ENCODE assay signal across 7 cellular contexts in the genomic region with DNA sequence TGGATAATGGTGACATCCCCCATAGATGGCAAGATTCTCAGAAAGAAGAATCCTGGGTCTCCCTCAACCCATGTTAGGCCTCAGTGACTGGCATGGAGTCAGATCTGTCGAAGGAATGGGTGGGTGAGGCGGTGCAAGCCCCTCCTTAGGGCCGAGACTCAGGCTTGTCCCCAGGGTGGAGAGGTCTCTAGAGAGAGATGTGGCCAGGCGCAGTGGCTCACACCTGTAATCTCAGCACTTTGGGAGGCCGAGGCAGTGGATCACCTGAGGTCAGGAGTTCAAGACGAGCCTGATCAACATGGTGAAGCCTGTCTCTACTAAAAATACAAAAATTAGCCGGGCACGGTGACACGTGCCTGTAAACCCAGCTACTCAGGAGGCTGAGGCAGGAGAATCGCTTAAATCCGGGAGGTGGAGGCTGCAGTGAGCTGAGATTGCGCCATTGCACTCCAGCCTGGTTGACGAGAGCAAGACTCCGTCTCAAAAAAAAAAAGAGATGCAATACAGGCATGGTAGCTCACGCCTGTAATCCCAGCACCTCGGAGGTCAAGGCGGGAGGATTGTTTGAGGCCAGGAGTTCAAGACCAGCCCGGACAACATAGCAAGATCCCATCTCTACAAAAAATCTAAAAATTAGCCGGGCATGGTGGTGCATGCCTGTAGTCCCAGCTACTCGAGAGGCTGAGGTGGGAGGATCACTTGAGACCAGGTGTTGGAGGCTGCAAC. TPM values are rescaled to one million over a fixed set of nuclear protein-coding genes. Genes with fewer than 3 reads are reported as not detected.
DNase-seq lines count a peak whose midpoint lies in the region; ATAC-seq and TF ChIP-seq lines count a peak whose summit lies in the region.
"Not testable (repeated sequence)": the region's sequence is repeated elsewhere in the genome, so short reads cannot be mapped to it uniquely, and the experiment has no call there.

No MANE protein-coding gene starts in this region.

- peak overlapping the region in 7 of 11 experiments; percentile 3 to 51 (median 34); a peak in 11 of 22 replicates for H3K4me2 ChIP-seq in BLaER1 treated with 17β-estradiol and CSF1 and Interleukin-3, amounts not matched to agents 10 nM and 100 nM

- CTCF ChIA-PET in WTC11 (lab: Charles Lee) = interaction anchor here (0.7 to 1.9 kb wide), 6 partner anchors 13 to 592 kb away, joined by 3 to 8 read pairs (median 4); no protein-coding TSS in a partner anchor

- H3K4me1 ChIP-seq in BLaER1 treated with 17β-estradiol and CSF1 and Interleukin-3, amounts not matched to agents 10 nM and 100 nM = peaks cover 9 to 26% (median 22%) of the 10 kb centered on the region in 10 experiments; a peak in 19 of 20 replicates
- H3K4me1 ChIP-seq in HUES64 (ENCODE audit: insufficient read depth, low read length) = peaks cover 19% of the 10 kb centered on the region

- WGBS in HUES64 = 96% methylated on average over 20 of the region's 20 CpGs

- not testable (repeated sequence) for H3K4me3 Mint-ChIP-seq in WTC11; dendritic cell treated with granulocyte-macrophage colony-stimulating factor and Interleukin-4, amounts not matched to agents 40 ng/mL and 50 ng/mL, for 4 days; nephron

- POLR2A ChIA-PET in WTC11 (lab: Charles Lee) = interaction anchor here (1.1 kb wide), 1 partner anchor 480 kb away, joined by 3 read pairs; no protein-coding TSS in a partner anchor

- intact Hi-C loops in dendritic cell treated with granulocyte-macrophage colony-stimulating factor and Interleukin-4, amounts not matched to agents 40 ng/mL and 50 ng/mL, for 4 days (cut with micrococcal nuclease); cardiac septum (cut with DNase I): not testable (repeated sequence)
- intact Hi-C loops in posterior vena cava (cut with DNase I) = loop anchor here in 1 of 2 donors (5.0 kb wide), 1 partner anchor 594 kb away; no protein-coding TSS in a partner anchor

- not testable (repeated sequence) for DNase-seq in WTC11 (ENCODE audit: low spot score)
- DNase-seq in cardiac septum (ENCODE audit: low spot score) (peak; percentile 54), posterior vena cava (ENCODE audit: low spot score) (peak; percentile 51)

- ATAC-seq in WTC11 = not testable (repeated sequence)

- not testable (repeated sequence) for TF ChIP-seq CTCF in WTC11 (IDR thresholded peaks at IDR 0.05); nephron (IDR thresholded peaks at IDR 0.05; ENCODE audit: unreplicated experiment in 3 of 3)

- H3K36me3 Mint-ChIP-seq in WTC11; dendritic cell treated with granulocyte-macrophage colony-stimulating factor and Interleukin-4, amounts not matched to agents 40 ng/mL and 50 ng/mL, for 4 days (ENCODE audit: low read depth); nephron (ENCODE audit: low read depth): not testable (repeated sequence)

- H3K9me3 ChIP-seq in BLaER1 treated with 17β-estradiol and CSF1 and Interleukin-3, amounts not matched to agents 10 nM and 100 nM (replicated peaks in 1 of 11); HUES64 (ENCODE audit: insufficient read depth, low read depth, low read length): not testable (repeated sequence)

- not testable (repeated sequence) for H3K27ac Mint-ChIP-seq in WTC11
- H3K27ac Mint-ChIP-seq in dendritic cell treated with granulocyte-macrophage colony-stimulating factor and Interleukin-4, amounts not matched to agents 40 ng/mL and 50 ng/mL, for 4 days = peak overlapping the region; percentile 61
- peak overlapping the region; percentile 80 to 94 (median 91) for H3K27ac Mint-ChIP-seq in nephron

- not testable (repeated sequence) for H3K9ac ChIP-seq in BLaER1 treated with 17β-estradiol and CSF1 and Interleukin-3, amounts not matched to agents 10 nM and 100 nM; HUES64 (ENCODE audit: low read depth, low read length)

- not testable (repeated sequence) for H3K9me3 Mint-ChIP-seq in WTC11; dendritic cell treated with granulocyte-macrophage colony-stimulating factor and Interleukin-4, amounts not matched to agents 40 ng/mL and 50 ng/mL, for 4 days; nephron

- not testable (repeated sequence) for H4K20me1 ChIP-seq in BLaER1 treated with 17β-estradiol and CSF1 and Interleukin-3, amounts not matched to agents 10 nM and 100 nM

- not testable (repeated sequence) for H3K27ac ChIP-seq in BLaER1 treated with 17β-estradiol and CSF1 and Interleukin-3, amounts not matched to agents 10 nM and 100 nM
- H3K27ac ChIP-seq in HUES64 (ENCODE audit: low read depth, low read length) = peak overlapping the region; percentile 90; the same call in 1 of the 2 replicates

- H3K36me3 ChIP-seq in BLaER1 treated with 17β-estradiol and CSF1 and Interleukin-3, amounts not matched to agents 10 nM and 100 nM; HUES64 (ENCODE audit: insufficient read depth, low read length): not testable (repeated sequence)

- not testable (repeated sequence) for H3K27me3 Mint-ChIP-seq in WTC11 (ENCODE audit: low read depth); nephron (ENCODE audit: low read depth)
- peaks cover 16% of the 10 kb centered on the region for H3K27me3 Mint-ChIP-seq in dendritic cell treated with granulocyte-macrophage colony-stimulating factor and Interleukin-4, amounts not matched to agents 40 ng/mL and 50 ng/mL, for 4 days

- H3K4me1 Mint-ChIP-seq in WTC11 = peaks cover 36% of the 10 kb centered on the region
- peaks cover 22% of the 10 kb centered on the region for H3K4me1 Mint-ChIP-seq in dendritic cell treated with granulocyte-macrophage colony-stimulating factor and Interleukin-4, amounts not matched to agents 40 ng/mL and 50 ng/mL, for 4 days (ENCODE audit: low read depth)
- H3K4me1 Mint-ChIP-seq in nephron = peaks cover 29% of the 10 kb centered on the region

- H3K4me3 ChIP-seq in BLaER1 treated with 17β-estradiol and CSF1 and Interleukin-3, amounts not matched to agents 10 nM and 100 nM; HUES64 (ENCODE audit: low read length): not testable (repeated sequence)

- H3K27me3 ChIP-seq in BLaER1 treated with 17β-estradiol and CSF1 and Interleukin-3, amounts not matched to agents 10 nM and 100 nM; HUES64 (ENCODE audit: insufficient read depth, low read length): not testable (repeated sequence)

TF ChIP-seq in WTC11, 78 proteins besides CTCF, POLR2A, EP300 and RAD21:
- TF ChIP-seq ZNF121 (CRISPR knock-in tag; IDR thresholded peaks at IDR 0.05) = peak; percentile 42; the same call in 1 of the 2 replicates

RNA-seq across cellular contexts. Expression of a gene that starts 37.2 kb away (rescaled TPM):
- polyA plus RNA-seq in HUES64 (2013, experiment 1 of 2) = 146 TPM
- polyA plus RNA-seq in HUES64 (2013, experiment 2 of 2) = 160 TPM
- total RNA-seq in WTC11 (2021) = 180 to 184 TPM (median 182 TPM) in 3 replicates
- 81.9 TPM for total RNA-seq in cardiac septum
- total RNA-seq in posterior vena cava = 10 to 100 TPM; 75.4 to 86.2 TPM
